ENCODE assay signal across 11 cellular contexts in the genomic region with DNA sequence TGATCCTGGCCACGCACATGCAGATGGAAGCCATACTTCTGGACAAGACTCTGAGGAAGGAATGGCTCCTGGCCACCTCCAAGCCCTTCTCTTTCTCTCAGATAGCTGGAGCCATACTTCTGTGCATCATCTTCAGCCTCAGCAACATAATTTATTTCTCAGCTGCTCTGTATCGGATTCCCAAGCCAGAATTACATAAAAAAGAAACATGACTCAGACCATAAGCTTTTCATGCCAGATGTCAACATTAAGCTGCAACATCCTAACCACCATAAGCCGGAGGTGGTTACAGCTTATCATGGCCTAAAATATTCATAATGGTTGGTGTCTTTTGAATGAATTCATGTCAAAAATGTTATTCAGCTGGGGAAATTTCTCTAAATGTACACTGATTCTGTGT. TPM values are rescaled to one million over a fixed set of nuclear protein-coding genes. Genes with fewer than 3 reads are reported as not detected.
DNase-seq lines count a peak whose midpoint lies in the region; ATAC-seq and TF ChIP-seq lines count a peak whose summit lies in the region.
"Had no signal": no experiment of that assay in that cellular context is flagged by ENCODE, and none has a peak within 500 bp of the region (broad histone marks: within the 10 kb centered on the region; RNA-seq: fewer than 3 reads in every experiment).

No MANE protein-coding gene starts in this region.

- H3K14ac ChIP-seq in neuronal stem cell (ENCODE audit: low read length): no peak overlapping the region

- H4K91ac ChIP-seq in neuronal stem cell (ENCODE audit: low read depth, low read length, poor library complexity): no peak overlapping the region

- H4K20me1 ChIP-seq in GM23248 (ENCODE audit: insufficient read depth): no peaks in the 10 kb centered on the region
- no peaks in the 10 kb centered on the region for H4K20me1 ChIP-seq in fibroblast of lung (ENCODE audit: control insufficient read depth, extremely low read depth, insufficient read depth, low read length)

- H3K79me2 ChIP-seq in GM23248 (ENCODE audit: insufficient read depth) (peaks cover 51% of the 10 kb centered on the region), fibroblast of lung (ENCODE audit: control insufficient read depth, insufficient read depth, low read length) (peaks cover 4% of the 10 kb centered on the region)

- H3K9ac ChIP-seq in GM23248 (peak overlapping the region; percentile 48; the same call in 1 of the 2 replicates), fibroblast of lung (ENCODE audit: insufficient read depth, low read length) (no peak overlapping the region), neuronal stem cell (ENCODE audit: low read depth, low read length, poor library complexity) (no peak overlapping the region)

- no peaks in the 10 kb centered on the region for H3K9me3 ChIP-seq in GM23248 (ENCODE audit: low read depth)
- no peaks in the 10 kb centered on the region for H3K9me3 ChIP-seq in RWPE2 (ENCODE audit: severe bottlenecking)
- no peaks in the 10 kb centered on the region for H3K9me3 ChIP-seq in fibroblast of lung (ENCODE audit: control insufficient read depth, insufficient read depth, low read depth, low read length)
- no peaks in the 10 kb centered on the region for H3K9me3 ChIP-seq in neuronal stem cell (replicated peaks in 1 of 2; ENCODE audit: control insufficient read depth in 2 of 2, insufficient read depth in 1 of 2, low read depth in 1 of 2, low read length in 2 of 2)

- no peak overlapping the region for H3K18ac ChIP-seq in neuronal stem cell (ENCODE audit: low read length)

- H3K27ac ChIP-seq in GM23248 (peak overlapping the region; percentile 81), RWPE2 (ENCODE audit: poor library complexity, severe bottlenecking) (no peak overlapping the region), fibroblast of lung (ENCODE audit: insufficient read depth, low read length) (peak overlapping the region; percentile 40), neuronal stem cell (replicated peaks; ENCODE audit: low read length) (no peak overlapping the region)

- TF ChIP-seq CTCF in RWPE2 (IDR thresholded peaks at IDR 0.05; ENCODE audit: poor library complexity, severe bottlenecking) (no peak), fibroblast of lung (conservative IDR thresholded peaks at IDR 0.05 in 1 of 2, IDR thresholded peaks at IDR 0.05 in 1 of 2; ENCODE audit: low read depth in 1 of 2, low read length in 2 of 2) (no peak)

- H3K36me3 ChIP-seq in GM23248 (ENCODE audit: low read depth) (no peaks in the 10 kb centered on the region), RWPE2 (ENCODE audit: low read depth) (no peaks in the 10 kb centered on the region), fibroblast of lung (ENCODE audit: control insufficient read depth, insufficient read depth, low read length) (no peaks in the 10 kb centered on the region), neuronal stem cell (replicated peaks in 1 of 2; ENCODE audit: control insufficient read depth in 2 of 2, insufficient read depth in 2 of 2, low read length in 2 of 2) (no peaks in the 10 kb centered on the region)

- no peak overlapping the region for H2AK5ac ChIP-seq in neuronal stem cell (ENCODE audit: low read depth, low read length)

- H3K4me3 ChIP-seq in GM23248 (no peak overlapping the region), RWPE2 (ENCODE audit: severe bottlenecking) (no peak overlapping the region), fibroblast of lung (replicated peaks in 1 of 4; ENCODE audit: control extremely low read depth in 1 of 4, insufficient read depth in 1 of 4, low read depth in 3 of 4, low read length in 4 of 4) (no peak overlapping the region), skeletal muscle cell (ENCODE audit: low read depth, low read length) (no peak overlapping the region), neuronal stem cell (ENCODE audit: low read length in 2 of 2) (no peak overlapping the region)

- H3K4me2 ChIP-seq in GM23248 (ENCODE audit: unreplicated experiment): peak overlapping the region; percentile 72
- peak overlapping the region; percentile 55 for H3K4me2 ChIP-seq in fibroblast of lung (ENCODE audit: extremely low read depth, insufficient read depth, low read length)
- no peak overlapping the region for H3K4me2 ChIP-seq in neuronal stem cell (ENCODE audit: insufficient read depth, low read length, poor library complexity, severe bottlenecking)

- peak; percentile 91 for DNase-seq in GM23248
- no peak for DNase-seq in RWPE2 (ENCODE audit: low spot score)
- peak; percentile 88 to 93 for DNase-seq in fibroblast of lung (ENCODE audit: low read depth in 2 of 2)
- peak; percentile 65 for DNase-seq in skeletal muscle cell (ENCODE audit: low read depth)
- DNase-seq in neuronal stem cell (ENCODE audit: low spot score): no peak
- DNase-seq in Kasumi-1 (lab: John Stamatoyannopoulos, UW): no peak
- DNase-seq: activated B cell treated with CpG ODN at 0.5 μM for 24 hours, activated T-cell treated with anti-CD3 and anti-CD28 coated beads for 4 hours had no signal

- H2BK5ac ChIP-seq in neuronal stem cell (ENCODE audit: low read length): no peak overlapping the region

- no peaks in the 10 kb centered on the region for H3K27me3 ChIP-seq in GM23248 (replicated peaks; ENCODE audit: insufficient read depth)
- no peaks in the 10 kb centered on the region for H3K27me3 ChIP-seq in RWPE2 (ENCODE audit: insufficient read depth, poor library complexity, severe bottlenecking)
- H3K27me3 ChIP-seq in fibroblast of lung (ENCODE audit: control insufficient read depth, insufficient read depth, low read length): no peaks in the 10 kb centered on the region
- no peaks in the 10 kb centered on the region for H3K27me3 ChIP-seq in neuronal stem cell (ENCODE audit: control insufficient read depth in 3 of 3, insufficient read depth in 3 of 3, low read depth in 1 of 3, low read length in 3 of 3)

- peaks cover 33% of the 10 kb centered on the region for H3F3A ChIP-seq in GM23248 (ENCODE audit: insufficient read depth)

- no peak overlapping the region for H3K23ac ChIP-seq in neuronal stem cell (ENCODE audit: low read depth, low read length, poor library complexity)

- no peak overlapping the region for H2BK12ac ChIP-seq in neuronal stem cell (ENCODE audit: low read length)

- no peak overlapping the region for H3K4ac ChIP-seq in neuronal stem cell (ENCODE audit: low read length)

- no peaks in the 10 kb centered on the region for H3K9me2 ChIP-seq in GM23248 (ENCODE audit: insufficient read depth)

- H2AFZ ChIP-seq in GM23248: peak overlapping the region; percentile 20; the same call in 1 of the 2 replicates
- H2AFZ ChIP-seq in fibroblast of lung (ENCODE audit: low read length): no peak overlapping the region
- H2AFZ ChIP-seq in neuronal stem cell (ENCODE audit: low read length): no peak overlapping the region

- H3K79me1 ChIP-seq in neuronal stem cell (ENCODE audit: low read depth, low read length): no peaks in the 10 kb centered on the region

- no peak overlapping the region for H4K8ac ChIP-seq in neuronal stem cell (ENCODE audit: low read depth, low read length)

- no peak overlapping the region for H2BK15ac ChIP-seq in neuronal stem cell (ENCODE audit: low read length)

- 18 to 20% methylated on average over 3 of the region's 3 CpGs for WGBS in GM23248 (ENCODE audit: low coverage in 1 of 2, low lambda C conversion rate in 2 of 2, missing lambda C conversion rate in 2 of 2), 2 experiments
- no CpG with 5 or more reads among the region's 3 CpGs for WGBS in neuronal stem cell (ENCODE audit: extremely low coverage in 2 of 2, insufficient read length in 2 of 2, insufficient replicate concordance in 1 of 2), 2 donors

- in situ Hi-C loops in GM23248 (cut with MboI): no loop called here

- ATAC-seq in RWPE2 (ENCODE audit: low read depth): peak; percentile 89
- ATAC-seq in GM18502 (IDR thresholded peaks at IDR 0.05; ENCODE audit: poor library complexity, unreplicated experiment): no peak
- ATAC-seq in GM21390 (IDR thresholded peaks at IDR 0.05; ENCODE audit: unreplicated experiment): no peak
- ATAC-seq: sciatic nerve had no signal

- no peak overlapping the region for H2BK120ac ChIP-seq in neuronal stem cell (ENCODE audit: low read depth, low read length)

- H3K4me1 ChIP-seq in GM23248 (ENCODE audit: insufficient read depth) (peaks cover 22% of the 10 kb centered on the region), RWPE2 (ENCODE audit: insufficient read depth, poor library complexity, severe bottlenecking) (peaks cover 9% of the 10 kb centered on the region), fibroblast of lung (ENCODE audit: control insufficient read depth, extremely low read depth, insufficient read depth, low read length) (peaks cover 14% of the 10 kb centered on the region), neuronal stem cell (ENCODE audit: control insufficient read depth in 2 of 2, insufficient read depth in 1 of 2, low read depth in 1 of 2, low read length in 2 of 2) (peaks cover 0 to under 1% of the 10 kb centered on the region in 2 donors)

RNA-seq across cellular contexts. Expression of a gene that starts 10.5 kb away (rescaled TPM):
- total RNA-seq in GM23248 (2014; rRNA removed; shearing (Covaris generic)): 29.3 and 29.4 TPM in 2 replicates
- polyA plus RNA-seq in GM23248 (2016; fragmentation: Nextera tagmentation; extraction: Ambion mirVana) (27.6 and 28.8 TPM in 2 replicates), fibroblast of lung (19.4 and 53.2 TPM in 2 replicates)
- 3.1 and 16.5 TPM in 2 replicates for total RNA-seq in fibroblast of lung
- 12.7 and 45.8 TPM in 2 replicates for polyA plus RNA-seq in fibroblast of lung (2012)
- 28.5 and 38.4 TPM in 2 replicates for polyA minus RNA-seq in fibroblast of lung (ENCODE audit: low replicate concordance)
- 46.3 TPM for polyA plus RNA-seq in neuronal stem cell (2013, experiment 1 of 2)
- polyA plus RNA-seq in neuronal stem cell (2013, experiment 2 of 2): 44.5 TPM

RNA-seq across cellular contexts. Expression of a gene that starts 49.0 kb away (rescaled TPM):
- total RNA-seq in GM23248 (2014; rRNA removed; shearing (Covaris generic)): 167 and 172 TPM in 2 replicates
- 952 and 963 TPM in 2 replicates for polyA plus RNA-seq in GM23248 (2016; fragmentation: Nextera tagmentation; extraction: Ambion mirVana)
- 74.7 and 82.4 TPM in 2 replicates for total RNA-seq in fibroblast of lung
- 621 and 633 TPM in 2 replicates for polyA plus RNA-seq in fibroblast of lung
- 2,184 and 2,401 TPM in 2 replicates for polyA plus RNA-seq in fibroblast of lung (2012)
- polyA minus RNA-seq in fibroblast of lung (ENCODE audit: low replicate concordance): 489 and 632 TPM in 2 replicates
- polyA plus RNA-seq in neuronal stem cell (2013, experiment 1 of 2): 3,764 TPM
- 3,897 TPM for polyA plus RNA-seq in neuronal stem cell (2013, experiment 2 of 2)

Comparison
In these comparisons a context has a peak if more than half of its experiments do, and no peak if none do; other contexts are left out.
1. DNase-seq: peak in GM23248 (single experiment), fibroblast of lung (2 of 2) and skeletal muscle cell (single experiment); none in RWPE2 (single experiment), neuronal stem cell (single experiment) and Kasumi-1 (0 of 2).
2. H3K27ac ChIP-seq: peak in GM23248 (single experiment) and fibroblast of lung (single experiment); none in RWPE2 (single experiment) and neuronal stem cell (single experiment).